ENCODE assay signal across 1 cellular context in the genomic region with DNA sequence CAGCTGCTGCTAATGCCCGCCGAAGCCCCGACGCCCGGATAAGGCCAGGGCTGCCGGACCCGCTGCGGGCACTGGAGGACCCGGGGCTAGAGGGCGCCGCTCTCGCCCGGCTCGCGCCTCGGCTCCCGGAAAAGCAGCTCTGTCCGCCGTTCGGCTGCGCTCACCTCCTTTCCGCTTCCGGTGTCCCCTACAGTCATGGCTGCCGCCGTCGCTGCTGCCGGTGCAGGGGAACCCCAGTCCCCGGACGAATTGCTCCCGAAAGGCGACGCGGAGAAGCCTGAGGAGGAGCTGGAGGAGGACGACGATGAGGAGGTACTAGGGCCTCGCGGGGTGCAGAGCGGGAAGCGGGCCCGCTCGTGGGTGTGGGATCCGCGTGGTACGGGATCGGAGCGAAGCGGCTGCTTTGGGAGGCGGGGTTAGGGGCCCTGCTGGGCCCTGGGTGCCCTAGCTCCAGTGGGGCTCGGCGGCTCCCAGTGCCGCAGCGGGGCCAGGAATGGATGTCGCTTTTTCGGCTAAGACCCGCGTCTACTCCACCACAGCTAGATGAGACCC.
A peak's percentile ranks its signal among the peaks of the same experiment; 100 is the strongest.
TF ChIP-seq lines count a peak whose summit lies in the region.

Gene TOMM22, plus strand, starts transcription at position 174 of the 552 bp plus-strand sequence. Its CDS starts 22 bp downstream, at position 196.

TF ChIP-seq in K562, 482 proteins besides CTCF, POLR2A, EP300 and RAD21 (continued from another document):
- peak; percentile 68; the same call in 1 of the 2 replicates for TF ChIP-seq THRAP3 (IDR thresholded peaks at IDR 0.05; ENCODE audit: borderline replicate concordance)
- no peak for TF ChIP-seq RBM17 (IDR thresholded peaks at IDR 0.05; ENCODE audit: borderline replicate concordance, low read depth, low read length)
- no peak for TF ChIP-seq ERF (CRISPR knock-in tag; IDR thresholded peaks at IDR 0.05)
- peak; percentile 35 to 61; a peak in 2 of 4 replicates for TF ChIP-seq NONO (IDR thresholded peaks at IDR 0.05; ENCODE audit: low read depth in 2 of 2, low read length in 1 of 2)
- TF ChIP-seq RCOR1 (IDR thresholded peaks at IDR 0.05; ENCODE audit: borderline replicate concordance in 1 of 2, low read depth in 2 of 2, low read length in 2 of 2) = no peak; a peak in 1 of 4 replicates
- peak; percentile 96 for TF ChIP-seq HNRNPL (IDR thresholded peaks at IDR 0.05; ENCODE audit: low read depth, low read length)
- no peak for TF ChIP-seq CBX8 (IDR thresholded peaks at IDR 0.05; ENCODE audit: borderline replicate concordance, extremely low read depth, low read depth, low read length, poor library complexity, severe bottlenecking)
- TF ChIP-seq, protein P1, sequence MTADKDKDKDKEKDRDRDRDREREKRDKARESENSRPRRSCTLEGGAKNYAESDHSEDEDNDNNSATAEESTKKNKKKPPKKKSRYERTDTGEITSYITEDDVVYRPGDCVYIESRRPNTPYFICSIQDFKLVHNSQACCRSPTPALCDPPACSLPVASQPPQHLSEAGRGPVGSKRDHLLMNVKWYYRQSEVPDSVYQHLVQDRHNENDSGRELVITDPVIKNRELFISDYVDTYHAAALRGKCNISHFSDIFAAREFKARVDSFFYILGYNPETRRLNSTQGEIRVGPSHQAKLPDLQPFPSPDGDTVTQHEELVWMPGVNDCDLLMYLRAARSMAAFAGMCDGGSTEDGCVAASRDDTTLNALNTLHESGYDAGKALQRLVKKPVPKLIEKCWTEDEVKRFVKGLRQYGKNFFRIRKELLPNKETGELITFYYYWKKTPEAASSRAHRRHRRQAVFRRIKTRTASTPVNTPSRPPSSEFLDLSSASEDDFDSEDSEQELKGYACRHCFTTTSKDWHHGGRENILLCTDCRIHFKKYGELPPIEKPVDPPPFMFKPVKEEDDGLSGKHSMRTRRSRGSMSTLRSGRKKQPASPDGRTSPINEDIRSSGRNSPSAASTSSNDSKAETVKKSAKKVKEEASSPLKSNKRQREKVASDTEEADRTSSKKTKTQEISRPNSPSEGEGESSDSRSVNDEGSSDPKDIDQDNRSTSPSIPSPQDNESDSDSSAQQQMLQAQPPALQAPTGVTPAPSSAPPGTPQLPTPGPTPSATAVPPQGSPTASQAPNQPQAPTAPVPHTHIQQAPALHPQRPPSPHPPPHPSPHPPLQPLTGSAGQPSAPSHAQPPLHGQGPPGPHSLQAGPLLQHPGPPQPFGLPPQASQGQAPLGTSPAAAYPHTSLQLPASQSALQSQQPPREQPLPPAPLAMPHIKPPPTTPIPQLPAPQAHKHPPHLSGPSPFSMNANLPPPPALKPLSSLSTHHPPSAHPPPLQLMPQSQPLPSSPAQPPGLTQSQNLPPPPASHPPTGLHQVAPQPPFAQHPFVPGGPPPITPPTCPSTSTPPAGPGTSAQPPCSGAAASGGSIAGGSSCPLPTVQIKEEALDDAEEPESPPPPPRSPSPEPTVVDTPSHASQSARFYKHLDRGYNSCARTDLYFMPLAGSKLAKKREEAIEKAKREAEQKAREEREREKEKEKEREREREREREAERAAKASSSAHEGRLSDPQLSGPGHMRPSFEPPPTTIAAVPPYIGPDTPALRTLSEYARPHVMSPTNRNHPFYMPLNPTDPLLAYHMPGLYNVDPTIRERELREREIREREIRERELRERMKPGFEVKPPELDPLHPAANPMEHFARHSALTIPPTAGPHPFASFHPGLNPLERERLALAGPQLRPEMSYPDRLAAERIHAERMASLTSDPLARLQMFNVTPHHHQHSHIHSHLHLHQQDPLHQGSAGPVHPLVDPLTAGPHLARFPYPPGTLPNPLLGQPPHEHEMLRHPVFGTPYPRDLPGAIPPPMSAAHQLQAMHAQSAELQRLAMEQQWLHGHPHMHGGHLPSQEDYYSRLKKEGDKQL (CRISPR knock-in tag; IDR thresholded peaks at IDR 0.05; ENCODE audit: borderline replicate concordance) = no peak
- no peak for TF ChIP-seq PRPF4 (IDR thresholded peaks at IDR 0.05; ENCODE audit: insufficient read depth, low read depth, low read length, poor library complexity, severe bottlenecking)
- TF ChIP-seq JUND (IDR thresholded peaks at IDR 0.05; ENCODE audit: borderline replicate concordance, low read depth, low read length) = peak; percentile 59; the same call in 1 of the 2 replicates
- TF ChIP-seq JUND (tag; IDR thresholded peaks at IDR 0.05; ENCODE audit: borderline replicate concordance, low read depth, low read length) = no peak
- peak; percentile 84 for TF ChIP-seq E2F8 (IDR thresholded peaks at IDR 0.05; ENCODE audit: low read depth, partially characterized antibody)
- 0 out of 2 replicates have a peak, but pooled peaks have one; percentile 36 for TF ChIP-seq ARID1B (IDR thresholded peaks at IDR 0.05)
- no peak for TF ChIP-seq SAFB (IDR thresholded peaks at IDR 0.05; ENCODE audit: borderline replicate concordance, low read depth, low read length)
- TF ChIP-seq, protein P2, sequence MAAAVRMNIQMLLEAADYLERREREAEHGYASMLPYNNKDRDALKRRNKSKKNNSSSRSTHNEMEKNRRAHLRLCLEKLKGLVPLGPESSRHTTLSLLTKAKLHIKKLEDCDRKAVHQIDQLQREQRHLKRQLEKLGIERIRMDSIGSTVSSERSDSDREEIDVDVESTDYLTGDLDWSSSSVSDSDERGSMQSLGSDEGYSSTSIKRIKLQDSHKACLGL (CRISPR knock-in tag; IDR thresholded peaks at IDR 0.05; ENCODE audit: borderline replicate concordance, poor library complexity, severe bottlenecking) = no peak
- TF ChIP-seq NR2C2 (CRISPR knock-in tag; IDR thresholded peaks at IDR 0.05) = peak; percentile 88
- peak; percentile 96 for TF ChIP-seq NR2C2 (tag; IDR thresholded peaks at IDR 0.05)
- TF ChIP-seq TAF9B (IDR thresholded peaks at IDR 0.05; ENCODE audit: partially characterized antibody) = peak; percentile 91
- no peak for TF ChIP-seq ZNF589 (CRISPR knock-in tag; IDR thresholded peaks at IDR 0.05; ENCODE audit: low read depth)
- no peak for TF ChIP-seq ZNF561 (CRISPR knock-in tag; conservative IDR thresholded peaks at IDR 0.05)
- no peak for TF ChIP-seq CHD7 (IDR thresholded peaks at IDR 0.05; ENCODE audit: low read depth, low read length)
- peak; percentile 97 for TF ChIP-seq RBFOX2 (IDR thresholded peaks at IDR 0.05; ENCODE audit: low read depth, low read length)
- TF ChIP-seq, protein P3, sequence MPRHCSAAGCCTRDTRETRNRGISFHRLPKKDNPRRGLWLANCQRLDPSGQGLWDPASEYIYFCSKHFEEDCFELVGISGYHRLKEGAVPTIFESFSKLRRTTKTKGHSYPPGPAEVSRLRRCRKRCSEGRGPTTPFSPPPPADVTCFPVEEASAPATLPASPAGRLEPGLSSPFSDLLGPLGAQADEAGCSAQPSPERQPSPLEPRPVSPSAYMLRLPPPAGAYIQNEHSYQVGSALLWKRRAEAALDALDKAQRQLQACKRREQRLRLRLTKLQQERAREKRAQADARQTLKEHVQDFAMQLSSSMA (CRISPR knock-in tag; IDR thresholded peaks at IDR 0.05) = peak; percentile 85
- TF ChIP-seq FUS (optimal IDR thresholded peaks at IDR 0.05; ENCODE audit: low read depth, low read length) = no peak
- TF ChIP-seq MCM7 (IDR thresholded peaks at IDR 0.05) = no peak
- no peak for TF ChIP-seq HDGF (IDR thresholded peaks at IDR 0.05)
- peak in 1 of 2 experiments; percentile 94; a peak in 2 of 4 replicates for TF ChIP-seq KDM4B (IDR thresholded peaks at IDR 0.05; ENCODE audit: borderline replicate concordance in 2 of 2, low read depth in 1 of 2)
- TF ChIP-seq MYNN (IDR thresholded peaks at IDR 0.05) = no peak
- no peak for TF ChIP-seq MYNN (CRISPR knock-in tag; IDR thresholded peaks at IDR 0.05)
